In genomic region chr21:43659136-43660000, GRCh38 we compare ENCODE assay signal across 8 cellular contexts. TPM values are rescaled to one million over a fixed set of nuclear protein-coding genes. Genes with fewer than 3 reads are reported as not detected.
DNase-seq lines count a peak whose midpoint lies in the region; TF ChIP-seq lines count a peak whose summit lies in the region.

Gene HSF2BP, minus strand, starts transcription at chr21:43659488. Its CDS starts 1,392 bp downstream, at chr21:43658096.
Gene RRP1B, plus strand, starts transcription at chr21:43659560. Its CDS starts 105 bp downstream, at chr21:43659665.

- DNase-seq in COLO668 (lab: John Stamatoyannopoulos, UW; ENCODE audit: unreplicated experiment) (peak; percentile 95), GM20000 (ENCODE audit: low spot score) (peak; percentile 97), OCI-M1 (lab: John Stamatoyannopoulos, UW) (peak; percentile 94), activated T-cell treated with anti-CD3 and anti-CD28 coated beads for 48 hours (ENCODE audit: low read depth) (peak; percentile 86)
- DNase-seq in stimulated activated CD8-positive, alpha-beta memory T cell treated with anti-CD3 and anti-CD28 coated beads, Interleukin-4, amount 100 ng/mL, for 1 hour (ENCODE audit: low read depth in 2 of 2, low spot score in 1 of 2), result peak; percentile 50 to 52

- peak within 1 kb of the TSS; percentile 85 for H3K27ac ChIP-seq in HUES64 (ENCODE audit: low read depth, low read length)
- peak within 1 kb of the TSS; percentile 84 to 88 for H3K27ac ChIP-seq in esophagus (ENCODE audit: low read depth in 2 of 2, low read length in 1 of 2)
- peak within 1 kb of the TSS; percentile 73 to 83 for H3K27ac ChIP-seq in mucosa of rectum (ENCODE audit: low read depth in 2 of 2, low read length in 2 of 2)

- H3K36me3 ChIP-seq in HUES64 (ENCODE audit: insufficient read depth, low read length) (peaks cover 29% of the 10 kb centered on the region), esophagus (ENCODE audit: control insufficient read depth in 2 of 2, insufficient read depth in 2 of 2, low read length in 1 of 2) (no peaks in the 10 kb centered on the region), mucosa of rectum (ENCODE audit: control insufficient read depth in 2 of 2, insufficient read depth in 2 of 2, low read length in 2 of 2) (peaks cover 3 to 4% of the 10 kb centered on the region in 2 donors)

- H3K4me1 ChIP-seq in HUES64 (ENCODE audit: insufficient read depth, low read length), result peaks cover 5% of the 10 kb centered on the region; the same call in 1 of the 2 replicates
- peaks cover 0 to 7% of the 10 kb centered on the region in 2 donors for H3K4me1 ChIP-seq in esophagus (ENCODE audit: control insufficient read depth in 2 of 2, insufficient read depth in 2 of 2, low read length in 1 of 2)
- peaks cover 10 to 11% of the 10 kb centered on the region in 2 donors for H3K4me1 ChIP-seq in mucosa of rectum (ENCODE audit: control insufficient read depth in 2 of 2, insufficient read depth in 2 of 2, low read length in 2 of 2)

- WGBS in HUES64, result 13% methylated on average over 92 of the region's 92 CpGs
- WGBS in esophagus, 2 donors, result 5 to 6% methylated on average over 84 to 92 of the region's 92 CpGs

- H3K9me3 ChIP-seq in HUES64 (ENCODE audit: insufficient read depth, low read depth, low read length) (no peaks in the 10 kb centered on the region), esophagus (ENCODE audit: control insufficient read depth in 2 of 2, insufficient read depth in 1 of 2, low read depth in 1 of 2, low read length in 1 of 2) (no peaks in the 10 kb centered on the region), mucosa of rectum (ENCODE audit: control insufficient read depth in 2 of 2, low read length in 2 of 2) (no peaks in the 10 kb centered on the region)

- TF ChIP-seq CTCF in GM20000 (IDR thresholded peaks at IDR 0.05; ENCODE audit: extremely low read depth, missing control alignments), result no peak

- no peaks in the 10 kb centered on the region for H3K27me3 ChIP-seq in HUES64 (ENCODE audit: insufficient read depth, low read length)
- H3K27me3 ChIP-seq in esophagus (ENCODE audit: control insufficient read depth in 1 of 2, insufficient read depth in 2 of 2, low read length in 2 of 2), result no peaks in the 10 kb centered on the region
- H3K27me3 ChIP-seq in mucosa of rectum (ENCODE audit: control insufficient read depth in 2 of 2, insufficient read depth in 2 of 2, low read length in 2 of 2), result no peaks in the 10 kb centered on the region

- H3K9ac ChIP-seq in HUES64 (ENCODE audit: low read depth, low read length), result peak within 1 kb of the TSS; percentile 96
- H3K9ac ChIP-seq in mucosa of rectum (ENCODE audit: low read depth in 1 of 2, low read length in 2 of 2), result peak within 1 kb of the TSS; percentile 76 to 86

- H3K4me3 ChIP-seq in HUES64 (ENCODE audit: low read length), result peak within 1 kb of the TSS; percentile 99
- H3K4me3 ChIP-seq in esophagus (ENCODE audit: low read depth in 1 of 2, low read length in 2 of 2), result peak within 1 kb of the TSS; percentile 78 to 98
- H3K4me3 ChIP-seq in mucosa of rectum (ENCODE audit: low read length in 2 of 2), result peak within 1 kb of the TSS; percentile 86 to 91

RNA-seq across cellular contexts. Expression of gene HSF2BP, which starts in this region (rescaled TPM):
- polyA plus RNA-seq in HUES64 (2013, experiment 1 of 2), result 0.75 TPM
- polyA plus RNA-seq in HUES64 (2013, experiment 2 of 2), result 0.76 TPM
- under 1 TPM; 0.26 to 0.28 TPM for polyA plus RNA-seq in esophagus

RNA-seq across cellular contexts. Expression of gene RRP1B, which starts in this region (rescaled TPM):
- 59.2 TPM for polyA plus RNA-seq in HUES64 (2013, experiment 1 of 2)
- polyA plus RNA-seq in HUES64 (2013, experiment 2 of 2), result 50.2 TPM
- 1 to 10 TPM; 5.6 to 6.6 TPM for polyA plus RNA-seq in esophagus

Comparison
In these comparisons a context has a peak if more than half of its experiments do, and no peak if none do; other contexts are left out.
1. Peak in every context shown above with its lines: DNase-seq, H3K4me3 ChIP-seq and H3K27ac ChIP-seq.